ENCODE assay signal across 24 cellular contexts in genomic region chr5:171680485-171680884, GRCh38.
DNase-seq lines count a peak whose midpoint lies in the region; ATAC-seq, FAIRE-seq and TF ChIP-seq lines count a peak whose summit lies in the region.
"Had no signal": no experiment of that assay in that cellular context is flagged by ENCODE, and none has a peak within 500 bp of the region (broad histone marks: within the 10 kb centered on the region; RNA-seq: fewer than 3 reads in every experiment).

No MANE protein-coding gene starts in this region.

- H3K27ac Mint-ChIP-seq in GM23338 = no peak overlapping the region
- H3K27ac Mint-ChIP-seq: CD4-positive, CD25-positive, alpha-beta regulatory T cell had no signal

- DNase-seq in GM23338 (ENCODE audit: low spot score) (peak; percentile 51), HCT116 (ENCODE audit: low read depth, low spot score) (no peak), K562 (ENCODE audit: extremely low read depth in 1 of 4, low spot score in 3 of 4) (peak in 3 of 4 experiments; percentile 14 to 23 (median 17)), left lobe of liver (ENCODE audit: low spot score) (peak; percentile 18), NCI-H510A (lab: John Stamatoyannopoulos, UW) (no peak), RKO (ENCODE audit: low spot score) (no peak)
- no peak for DNase-seq in stimulated activated CD4-positive, alpha-beta T cell treated with anti-CD3 and anti-CD28 coated beads, Interleukin-4, amount 100 ng/mL, for 1 hour
- DNase-seq: CD4-positive, CD25-positive, alpha-beta regulatory T cell; COR-L47; DND-41; GOT3; NCI-H1105 treated with DMSO at 0.1 percent for 48 hours; NCI-H2029 treated with DMSO at 0.1 percent for 48 hours; NCI-H226; NCI-H524; NCI-H774; OCI-M1 had no signal

- H3K9me3 Mint-ChIP-seq in GM23338 = no peaks in the 10 kb centered on the region

- peaks cover 7% of the 10 kb centered on the region for H3K27me3 Mint-ChIP-seq in GM23338 (ENCODE audit: insufficient read depth, low read depth, poor library complexity)

- H3K36me3 ChIP-seq in GM23338 (ENCODE audit: insufficient read depth) (no peaks in the 10 kb centered on the region), HCT116 (ENCODE audit: control insufficient read depth in 1 of 2, insufficient read depth in 2 of 2, low read length in 2 of 2) (no peaks in the 10 kb centered on the region), K562 (ENCODE audit: control insufficient read depth, insufficient read depth, low read length) (no peaks in the 10 kb centered on the region)

- H4K20me1 ChIP-seq in GM23338 (replicated peaks; ENCODE audit: insufficient read depth) (no peaks in the 10 kb centered on the region), HCT116 (ENCODE audit: insufficient read depth) (no peaks in the 10 kb centered on the region), K562 (replicated peaks; ENCODE audit: control insufficient read depth, insufficient read depth, low read length) (no peaks in the 10 kb centered on the region; the same call in 1 of the 2 replicates)

- no peak overlapping the region for H3K4me3 Mint-ChIP-seq in GM23338
- H3K4me3 Mint-ChIP-seq: CD4-positive, CD25-positive, alpha-beta regulatory T cell had no signal

- H3K27ac ChIP-seq in GM23338 (ENCODE audit: low read depth) (no peak overlapping the region), HCT116 (ENCODE audit: low read depth, low read length) (no peak overlapping the region), K562 (ENCODE audit: extremely low read depth, low read depth, low read length) (no peak overlapping the region)
- H3K27ac ChIP-seq: A549, HL-60, KMS-11 had no signal

- H3K36me3 Mint-ChIP-seq in GM23338 (ENCODE audit: low read depth) = no peaks in the 10 kb centered on the region
- H3K36me3 Mint-ChIP-seq: CD4-positive, CD25-positive, alpha-beta regulatory T cell had no signal

- H2AFZ ChIP-seq in GM23338 (no peak overlapping the region), HCT116 (ENCODE audit: low read depth, low read length, poor library complexity, severe bottlenecking) (no peak overlapping the region), K562 (ENCODE audit: low read depth, low read length) (no peak overlapping the region)

- no peak overlapping the region for H3K4me2 ChIP-seq in GM23338
- no peak overlapping the region for H3K4me2 ChIP-seq in HCT116 (ENCODE audit: low read length)
- H3K4me2 ChIP-seq in K562 (ENCODE audit: insufficient read depth, low read length) = no peak overlapping the region
- H3K4me2 ChIP-seq: A549, KMS-11 had no signal

- 0% methylated on average over 5 of the region's 6 CpGs for WGBS in K562 (ENCODE audit: insufficient coverage, low coverage, missing lambda C conversion rate)

- H3K4me1 ChIP-seq in GM23338 (ENCODE audit: insufficient read depth) (peaks cover 4% of the 10 kb centered on the region; the same call in 1 of the 2 replicates), HCT116 (ENCODE audit: control insufficient read depth in 1 of 2, insufficient read depth in 2 of 2, low read length in 2 of 2) (no peaks in the 10 kb centered on the region), K562 (replicated peaks in 1 of 2; ENCODE audit: control insufficient read depth in 2 of 2, insufficient read depth in 2 of 2, low read length in 2 of 2) (no peaks in the 10 kb centered on the region)
- H3K4me1 ChIP-seq: A549 had no signal

- peaks cover 12% of the 10 kb centered on the region for H3K4me1 Mint-ChIP-seq in GM23338

- H3K4me3 ChIP-seq in GM23338 (no peak overlapping the region), HCT116 (replicated peaks in 1 of 2; ENCODE audit: low read depth in 1 of 2, low read length in 2 of 2) (no peak overlapping the region), K562 (no peak overlapping the region)
- H3K4me3 ChIP-seq: A549 had no signal

- CTCF ChIA-PET in HCT116 (lab: Charles Lee) (interaction anchor here (0.7 kb wide), 1 partner anchor 10 kb away, joined by 3 read pairs; no protein-coding TSS in a partner anchor), K562 (lab: Yijun Ruan, JAX; ENCODE audit: low intra/inter-chr PET ratio) (no interaction called here)

- H3K9me2 ChIP-seq in GM23338 (ENCODE audit: insufficient read depth) (peaks cover 11% of the 10 kb centered on the region; the same call in 1 of the 2 replicates), HCT116 (ENCODE audit: insufficient read depth) (no peaks in the 10 kb centered on the region)

- intact Hi-C loops in HCT116 (cut with micrococcal nuclease) (no loop called here), K562 (cut with micrococcal nuclease) (no loop called here)

- no peak for FAIRE-seq in K562 (lab: Jason Lieb, UNC)
- FAIRE-seq: A549, GM12891, RCC 7860 had no signal

- H3K9ac ChIP-seq in HCT116 (ENCODE audit: low read length) (no peak overlapping the region), K562 (ENCODE audit: insufficient read depth in 1 of 2, low read depth in 2 of 2, low read length in 2 of 2) (no peak overlapping the region)
- H3K9ac ChIP-seq: KMS-11 had no signal

- POLR2A ChIA-PET in HCT116 (lab: Charles Lee) = no interaction called here
- POLR2A ChIA-PET in K562 (lab: Yijun Ruan, JAX) = interaction anchor here (0.7 kb wide), 1 partner anchor 194 kb away, joined by 3 read pairs; no protein-coding TSS in a partner anchor

- in situ Hi-C loops in K562 (cut with MboI) = no loop called here

- no peak for TF ChIP-seq EP300 in K562 (IDR thresholded peaks at IDR 0.05; ENCODE audit: low read length)

- H3K9me3 ChIP-seq in HCT116 (ENCODE audit: control insufficient read depth in 1 of 2, insufficient read depth in 1 of 2, low read depth in 1 of 2, low read length in 2 of 2) (no peaks in the 10 kb centered on the region), K562 (replicated peaks; ENCODE audit: control insufficient read depth, insufficient read depth, low read depth, low read length) (no peaks in the 10 kb centered on the region)
- H3K9me3 ChIP-seq: A549 had no signal

- ATAC-seq in GM23338 (peak; percentile 91), HCT116 (peak; percentile 73), K562 (0 out of 3 replicates have a peak, but pooled peaks have one; percentile 37), left lobe of liver (no peak), GM19397 (IDR thresholded peaks at IDR 0.05; ENCODE audit: unreplicated experiment) (no peak)
- ATAC-seq: Right ventricle myocardium inferior had no signal

- TF ChIP-seq RAD21 in HCT116 (IDR thresholded peaks at IDR 0.05; ENCODE audit: low read depth) = no peak
- no peak for TF ChIP-seq RAD21 in K562 (CRISPR knock-in tag; conservative IDR thresholded peaks at IDR 0.05 in 1 of 2, IDR thresholded peaks at IDR 0.05 in 1 of 2)

- H3K27me3 ChIP-seq in GM23338 (ENCODE audit: insufficient read depth) (no peaks in the 10 kb centered on the region), HCT116 (ENCODE audit: insufficient read depth, low read length) (peaks cover 23% of the 10 kb centered on the region; the same call in 1 of the 2 replicates), K562 (ENCODE audit: control insufficient read depth in 2 of 2, insufficient read depth in 2 of 2, low read length in 2 of 2) (peaks cover 3 to 33% of the 10 kb centered on the region in 2 experiments; a peak in 4 of 5 replicates)

- H3K79me2 ChIP-seq in GM23338 (replicated peaks; ENCODE audit: insufficient read depth) (no peaks in the 10 kb centered on the region), HCT116 (ENCODE audit: insufficient read depth, low read length) (no peaks in the 10 kb centered on the region), K562 (ENCODE audit: control insufficient read depth, insufficient read depth, low read length) (no peaks in the 10 kb centered on the region)

- RAD21 ChIA-PET in HCT116 (lab: Charles Lee; ENCODE audit: low non-redundant PET in 1 of 2, low total read pairs in 2 of 2, uncharacterized antibody in 2 of 2, unreplicated experiment in 2 of 2) = no interaction called here

- no peaks in the 10 kb centered on the region for H3K9me1 ChIP-seq in K562 (ENCODE audit: control insufficient read depth, insufficient read depth, low read length)

- TF ChIP-seq CTCF in GM23338 (conservative IDR thresholded peaks at IDR 0.05; ENCODE audit: low read depth in 2 of 2) = peak; percentile 16 to 30; a peak in 2 of 4 replicates
- no peak for TF ChIP-seq CTCF in HCT116 (IDR thresholded peaks at IDR 0.05 in 2 of 3, conservative IDR thresholded peaks at IDR 0.05 in 1 of 3; ENCODE audit: borderline replicate concordance in 1 of 3, insufficient read depth in 1 of 3, low read depth in 2 of 3, low read length in 2 of 3)
- no peak for TF ChIP-seq CTCF in K562 (IDR thresholded peaks at IDR 0.05 in 2 of 3, conservative IDR thresholded peaks at IDR 0.05 in 1 of 3; ENCODE audit: insufficient read depth in 2 of 3, low read depth in 1 of 3, low read length in 3 of 3)

- BruUV-seq in HCT116 (replicated peaks; lab: Mats Ljungman, UMichigan) (no TSS peak), K562 (replicated peaks; lab: Mats Ljungman, UMichigan) (no TSS peak)

- H3F3A ChIP-seq in GM23338 (replicated peaks; ENCODE audit: low read depth) = no peaks in the 10 kb centered on the region

- no peak for TF ChIP-seq POLR2A in HCT116 (IDR thresholded peaks at IDR 0.05; ENCODE audit: borderline replicate concordance, extremely low read depth, insufficient read depth, insufficient read length)
- TF ChIP-seq POLR2A in K562 (conservative IDR thresholded peaks at IDR 0.05) = no peak

TF ChIP-seq in GM23338, 12 proteins besides CTCF, POLR2A, EP300 and RAD21 (continues in another document):
- no peak for TF ChIP-seq JUNB (IDR thresholded peaks at IDR 0.05; ENCODE audit: unreplicated experiment)

TF ChIP-seq in K562, 482 proteins besides CTCF, POLR2A, EP300 and RAD21:
- TF ChIP-seq POLR3G (IDR thresholded peaks at IDR 0.05; ENCODE audit: extremely low read depth, insufficient read length, insufficient replicate concordance) = no peak
- TF ChIP-seq, protein P1, sequence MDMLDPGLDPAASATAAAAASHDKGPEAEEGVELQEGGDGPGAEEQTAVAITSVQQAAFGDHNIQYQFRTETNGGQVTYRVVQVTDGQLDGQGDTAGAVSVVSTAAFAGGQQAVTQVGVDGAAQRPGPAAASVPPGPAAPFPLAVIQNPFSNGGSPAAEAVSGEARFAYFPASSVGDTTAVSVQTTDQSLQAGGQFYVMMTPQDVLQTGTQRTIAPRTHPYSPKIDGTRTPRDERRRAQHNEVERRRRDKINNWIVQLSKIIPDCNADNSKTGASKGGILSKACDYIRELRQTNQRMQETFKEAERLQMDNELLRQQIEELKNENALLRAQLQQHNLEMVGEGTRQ (CRISPR knock-in tag; IDR thresholded peaks at IDR 0.05) = peak; percentile 29; the same call in 1 of the 2 replicates

Comparison
In these comparisons a context has a peak if more than half of its experiments do, and no peak if none do; other contexts are left out.
1. ATAC-seq: peak in GM23338 (single experiment), HCT116 (single experiment) and K562 (single experiment); none in left lobe of liver (single experiment) and GM19397 (single experiment).
2. DNase-seq: peak in GM23338 (single experiment), K562 (3 of 4) and left lobe of liver (single experiment); none in HCT116 (single experiment), stimulated activated CD4-positive, alpha-beta T cell treated with anti-CD3 and anti-CD28 coated beads, Interleukin-4, amount 100 ng/mL, for 1 hour (single experiment), NCI-H510A (single experiment) and RKO (single experiment).
3. CTCF ChIP-seq: peak in GM23338 (2 of 2); none in HCT116 (0 of 3) and K562 (0 of 3).